ENCODE assay signal across 8 cellular contexts in genomic region chr4:113952452-113953029, GRCh38. TPM values are rescaled to one million over a fixed set of nuclear protein-coding genes. Genes with fewer than 3 reads are reported as not detected.
A peak's percentile ranks its signal among the peaks of the same experiment; 100 is the strongest.
DNase-seq lines count a peak whose midpoint lies in the region; ATAC-seq, FAIRE-seq and TF ChIP-seq lines count a peak whose summit lies in the region.

No MANE protein-coding gene starts in this region.

- no peaks in the 10 kb centered on the region for H4K20me1 ChIP-seq in K562 (replicated peaks; ENCODE audit: control insufficient read depth, insufficient read depth, low read length)

- 0 out of 6 replicates have a peak, but pooled peaks of 1 of the 3 experiments have one; percentile 26 for TF ChIP-seq CTCF in K562 (IDR thresholded peaks at IDR 0.05 in 2 of 3, conservative IDR thresholded peaks at IDR 0.05 in 1 of 3; ENCODE audit: insufficient read depth in 2 of 3, low read depth in 1 of 3, low read length in 3 of 3)
- TF ChIP-seq CTCF in kidney epithelial cell (IDR thresholded peaks at IDR 0.05; ENCODE audit: insufficient read depth, low read length, poor library complexity, severe bottlenecking), result peak; percentile 67
- peak; percentile 82 for TF ChIP-seq CTCF in type B pancreatic cell (conservative IDR thresholded peaks at IDR 0.05)

- no peak overlapping the region for H3K4me3 Mint-ChIP-seq in type B pancreatic cell

- intact Hi-C loops in K562 (cut with micrococcal nuclease), result no loop called here

- TF ChIP-seq POLR2A in K562 (conservative IDR thresholded peaks at IDR 0.05), result no peak

- no peaks in the 10 kb centered on the region for H3K36me3 ChIP-seq in K562 (ENCODE audit: control insufficient read depth, insufficient read depth, low read length)
- no peaks in the 10 kb centered on the region for H3K36me3 ChIP-seq in kidney epithelial cell (ENCODE audit: control insufficient read depth, insufficient read depth, low read length)

- H3K9me3 ChIP-seq in K562 (replicated peaks; ENCODE audit: control insufficient read depth, insufficient read depth, low read depth, low read length), result no peaks in the 10 kb centered on the region; the same call in 1 of the 2 replicates

- BruUV-seq in K562 (replicated peaks; lab: Mats Ljungman, UMichigan), result no TSS peak

- H3K9ac ChIP-seq in K562 (ENCODE audit: insufficient read depth in 1 of 2, low read depth in 2 of 2, low read length in 2 of 2), result no peak overlapping the region

- no peaks in the 10 kb centered on the region for H3K9me1 ChIP-seq in K562 (ENCODE audit: control insufficient read depth, insufficient read depth, low read length)

- peaks cover 4% of the 10 kb centered on the region for H3K4me1 Mint-ChIP-seq in type B pancreatic cell (ENCODE audit: unreplicated experiment)

- H3K27me3 Mint-ChIP-seq in type B pancreatic cell, result peaks cover 3% of the 10 kb centered on the region

- H3K27ac ChIP-seq in K562 (ENCODE audit: extremely low read depth, low read depth, low read length), result no peak overlapping the region

- TF ChIP-seq EP300 in K562 (IDR thresholded peaks at IDR 0.05; ENCODE audit: low read length), result no peak

- in situ Hi-C loops in K562 (cut with MboI), result no loop called here

- H3K4me3 ChIP-seq in K562 (no peak overlapping the region), kidney epithelial cell (ENCODE audit: low read depth, low read length) (no peak overlapping the region)

- POLR2A ChIA-PET in K562 (lab: Yijun Ruan, JAX), result no interaction called here

- no peaks in the 10 kb centered on the region for H3K4me1 ChIP-seq in K562 (replicated peaks in 1 of 2; ENCODE audit: control insufficient read depth in 2 of 2, insufficient read depth in 2 of 2, low read length in 2 of 2)

- no peak for FAIRE-seq in K562 (lab: Jason Lieb, UNC)

- CTCF ChIA-PET in K562 (lab: Yijun Ruan, JAX; ENCODE audit: low intra/inter-chr PET ratio), result no interaction called here

- ATAC-seq in HG03135 (IDR thresholded peaks at IDR 0.05; ENCODE audit: unreplicated experiment), result peak; percentile 86
- no peak for ATAC-seq in K562

- H3K36me3 Mint-ChIP-seq in type B pancreatic cell, result no peaks in the 10 kb centered on the region

- no peaks in the 10 kb centered on the region for H3K9me3 Mint-ChIP-seq in type B pancreatic cell

- no peak overlapping the region for H3K4me2 ChIP-seq in K562 (ENCODE audit: insufficient read depth, low read length)

- peak in 1 of 2 experiments; percentile 19; a peak in 1 of 4 replicates for TF ChIP-seq RAD21 in K562 (CRISPR knock-in tag; conservative IDR thresholded peaks at IDR 0.05 in 1 of 2, IDR thresholded peaks at IDR 0.05 in 1 of 2)

- no peak overlapping the region for H2AFZ ChIP-seq in K562 (ENCODE audit: low read depth, low read length)

- no peaks in the 10 kb centered on the region for H3K79me2 ChIP-seq in K562 (ENCODE audit: control insufficient read depth, insufficient read depth, low read length)

- H3K27me3 ChIP-seq in K562 (ENCODE audit: control insufficient read depth in 2 of 2, insufficient read depth in 2 of 2, low read length in 2 of 2) (no peaks in the 10 kb centered on the region), kidney epithelial cell (ENCODE audit: control insufficient read depth, insufficient read depth, low read length) (no peaks in the 10 kb centered on the region)

- no peak overlapping the region for H3K27ac Mint-ChIP-seq in type B pancreatic cell

- 6% methylated on average over 9 of the region's 9 CpGs for WGBS in K562 (ENCODE audit: insufficient coverage, low coverage, missing lambda C conversion rate)

- DNase-seq in ELF-1 (ENCODE audit: low read depth, low spot score) (peak; percentile 70), GM19240 (ENCODE audit: insufficient read length, low spot score) (peak; percentile 8), NCI-H69 (lab: John Stamatoyannopoulos, UW) (peak; percentile 70), K562 (ENCODE audit: extremely low read depth in 1 of 4, low spot score in 3 of 4) (peak in 3 of 4 experiments; percentile 5 to 14 (median 7)), kidney epithelial cell (ENCODE audit: low read depth) (no peak), type B pancreatic cell (ENCODE audit: extremely low spot score, unreplicated experiment) (no peak), T1000 (lab: John Stamatoyannopoulos, UW) (no peak)

TF ChIP-seq in K562, 482 proteins besides CTCF, POLR2A, EP300 and RAD21:
- TF ChIP-seq HMGN3 (IDR thresholded peaks at IDR 0.05; ENCODE audit: borderline replicate concordance, extremely low read depth, insufficient read length, low read depth, low read length) (no peak), NR2F6 (CRISPR knock-in tag; IDR thresholded peaks at IDR 0.05) (no peak)

RNA-seq across cellular contexts. Expression of gene ARSJ, which starts 26.9 kb away (rescaled TPM):
- not detected in 2 replicates for total RNA-seq in K562 (2011; cell fraction: chromatin; rRNA removed; ENCODE audit: low replicate concordance)
- total RNA-seq in K562 (2011; cell fraction: nucleolus; rRNA removed), result not detected in 2 replicates
- total RNA-seq in K562 (2011; cell fraction: nucleoplasm; rRNA removed), result not detected in 2 replicates
- total RNA-seq in K562 (2014; rRNA removed), result not detected in 2 replicates
- not detected in 2 replicates for total RNA-seq in K562 (2014; rRNA removed; fragmentation: Illumina TruSeq; extraction: Trizol)
- not detected in 2 replicates for total RNA-seq in K562 (2015; rRNA removed; fragmentation: Illumina TruSeq; extraction: Trizol)
- not detected in 2 replicates for total RNA-seq in K562 (2021)
- polyA plus RNA-seq in K562 (2011; rRNA removed), result not detected in 2 replicates
- not detected in 2 replicates for polyA plus RNA-seq in K562 (2011; cell fraction: cytosol; rRNA removed)
- polyA plus RNA-seq in K562 (2011; cell fraction: nucleus; rRNA removed), result not detected in 2 replicates
- not detected in 2 replicates for polyA plus RNA-seq in K562 (2012)
- polyA plus RNA-seq in K562 (2014; fragmentation: Illumina TruSeq; extraction: Trizol), result not detected in 2 replicates
- polyA plus RNA-seq in K562 (2014; fragmentation: Nextera tagmentation; extraction: Ambion mirVana), result not detected
- not detected in 2 replicates for polyA plus RNA-seq in K562 (2014; rRNA removed)
- polyA minus RNA-seq in K562 (2011; rRNA and poly(A)+ RNA removed), result not detected in 2 replicates
- not detected in 2 replicates for polyA minus RNA-seq in K562 (2011; cell fraction: cytosol; rRNA and poly(A)+ RNA removed)
- polyA minus RNA-seq in K562 (2011; cell fraction: nucleus; rRNA and poly(A)+ RNA removed), result not detected in 2 replicates
- total RNA-seq in kidney epithelial cell, result 13.0 and 13.8 TPM in 2 replicates
- total RNA-seq in type B pancreatic cell (ENCODE audit: low replicate concordance), result 3.5 and 4.9 TPM in 2 replicates

Comparison
In these comparisons a context has a peak if more than half of its experiments do, and no peak if none do; other contexts are left out.
1. DNase-seq: peak in ELF-1 (single experiment), GM19240 (single experiment), NCI-H69 (single experiment) and K562 (3 of 4); none in kidney epithelial cell (single experiment), type B pancreatic cell (single experiment) and T1000 (single experiment).